In the genomic region with DNA sequence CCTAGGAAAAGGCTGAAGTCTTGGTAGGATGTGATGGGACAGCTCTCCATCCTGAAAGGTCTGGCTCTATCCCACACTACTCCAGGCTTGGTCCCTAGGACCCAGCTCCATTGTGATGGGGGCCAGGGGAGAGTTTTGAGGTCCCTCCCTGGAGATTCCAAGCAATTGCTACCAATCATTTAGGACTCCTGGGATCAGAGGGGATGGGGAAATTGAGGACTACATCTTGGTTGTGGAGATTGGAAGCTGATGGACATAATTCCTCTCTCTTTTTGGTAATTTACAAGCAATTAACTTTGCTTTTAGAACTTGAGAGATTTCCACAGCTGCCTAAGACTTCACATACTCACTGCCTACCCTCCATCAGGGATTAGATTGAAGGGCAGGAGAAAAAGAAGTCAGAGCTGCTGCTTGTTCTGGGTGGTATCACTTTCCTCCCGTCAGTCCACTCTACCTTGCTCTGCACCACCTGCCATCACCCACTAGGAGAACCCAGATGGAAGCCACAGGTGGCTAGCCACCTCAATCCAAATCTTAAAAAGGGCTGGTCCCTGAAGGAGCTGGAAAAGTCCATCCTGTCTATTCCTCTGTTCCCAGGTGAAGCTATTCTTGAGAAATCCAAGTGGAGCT, we compare ENCODE assay signal across 12 cellular contexts. TPM values are rescaled to one million over a fixed set of nuclear protein-coding genes. Genes with fewer than 3 reads are reported as not detected.
DNase-seq lines count a peak whose midpoint lies in the region; ATAC-seq and TF ChIP-seq lines count a peak whose summit lies in the region.
"Had no signal": no experiment of that assay in that cellular context is flagged by ENCODE, and none has a peak within 500 bp of the region (broad histone marks: within the 10 kb centered on the region; RNA-seq: fewer than 3 reads in every experiment).

No MANE protein-coding gene starts in this region.

- H3K4me3 ChIP-seq in heart right ventricle, result no peak overlapping the region
- no peak overlapping the region for H3K4me3 ChIP-seq in astrocyte of the cerebellum (ENCODE audit: low read depth, low read length)
- H3K4me3 ChIP-seq in thymus (ENCODE audit: low read length), result no peak overlapping the region
- H3K4me3 ChIP-seq in vagina, result no peak overlapping the region

- intact Hi-C loops in left cardiac atrium (cut with DNase I), result loop anchor here in 1 of 2 donors (5.0 kb wide), 1 partner anchor 43 kb away; no protein-coding TSS in a partner anchor
- intact Hi-C loops in heart right ventricle (cut with DNase I), result no loop called here
- intact Hi-C loops in vagina (cut with DNase I), result no loop called here

- peaks cover 0 to 44% (median 21%) of the 10 kb centered on the region in 9 donors for H3K36me3 ChIP-seq in heart right ventricle
- H3K36me3 ChIP-seq in thymus (ENCODE audit: control insufficient read depth, insufficient read depth), result peaks cover 24% of the 10 kb centered on the region
- peaks cover 6 to 20% of the 10 kb centered on the region in 2 donors for H3K36me3 ChIP-seq in vagina

- 92 to 95% methylated on average over 1 of the region's 1 CpG for WGBS in heart right ventricle, 2 donors
- WGBS in thymus, result 86% methylated on average over 1 of the region's 1 CpG

- no peak for TF ChIP-seq POLR2A in vagina (IDR thresholded peaks at IDR 0.05)

- DNase-seq in left cardiac atrium (peak; percentile 10), heart right ventricle (no peak), RPMI8226 (peak; percentile 37), astrocyte of the cerebellum (ENCODE audit: low read depth) (no peak), vagina (ENCODE audit: extremely low spot score in 2 of 2) (no peak), DMS153 (lab: John Stamatoyannopoulos, UW) (no peak)
- DNase-seq: activated CD4-positive, alpha-beta T cell treated with anti-CD3 and anti-CD28 coated beads for 48 hours; GF-D8; hypothalamus; mammary epithelial cell had no signal

- ATAC-seq in left cardiac atrium (no peak), heart right ventricle (no peak), GM21619 (IDR thresholded peaks at IDR 0.05; ENCODE audit: unreplicated experiment) (no peak)

- H3K27ac ChIP-seq in heart right ventricle (peak overlapping the region in 2 of 10 donors; percentile 52 to 82), thymus (ENCODE audit: low read depth) (peak overlapping the region; percentile 50), vagina (no peak overlapping the region)

- H3K4me1 ChIP-seq in heart right ventricle (peaks cover 27 to 75% (median 48%) of the 10 kb centered on the region in 9 donors), thymus (ENCODE audit: control insufficient read depth, insufficient read depth, low read length) (peaks cover 17% of the 10 kb centered on the region), vagina (peaks cover 41% of the 10 kb centered on the region)

- in situ Hi-C loops in astrocyte of the cerebellum (cut with HindIII; ENCODE audit: low sequenced_read_pairs), result loop anchor here (5.0 kb wide), 1 partner anchor 93 kb away; no protein-coding TSS in a partner anchor

- no peaks in the 10 kb centered on the region for H3K9me3 ChIP-seq in heart right ventricle
- no peaks in the 10 kb centered on the region for H3K9me3 ChIP-seq in thymus (ENCODE audit: control insufficient read depth)
- no peaks in the 10 kb centered on the region for H3K9me3 ChIP-seq in vagina

- H3K27me3 ChIP-seq in heart right ventricle, result no peaks in the 10 kb centered on the region
- H3K27me3 ChIP-seq in thymus (ENCODE audit: control insufficient read depth, insufficient read depth), result no peaks in the 10 kb centered on the region
- no peaks in the 10 kb centered on the region for H3K27me3 ChIP-seq in vagina

- no peak for TF ChIP-seq CTCF in heart right ventricle (IDR thresholded peaks at IDR 0.05)
- TF ChIP-seq CTCF in astrocyte of the cerebellum (IDR thresholded peaks at IDR 0.05; ENCODE audit: low read depth, low read length, missing control alignments), result peak; percentile 7
- no peak for TF ChIP-seq CTCF in vagina (IDR thresholded peaks at IDR 0.05)

RNA-seq across cellular contexts. Expression of gene IRF1, which starts 10.6 kb away (rescaled TPM):
- 10 to 100 TPM; 11.8 to 21.4 TPM for total RNA-seq in left cardiac atrium
- 100 to 1,000 TPM in 1 of 10 donors, 10 to 100 TPM in 8, 1 to 10 TPM in 1; 9.5 to 146 (median 19.2) TPM for total RNA-seq in heart right ventricle
- 10 to 100 TPM in 1 of 2 donors, 1 to 10 TPM in 1; 8.6 to 13.7 TPM for polyA plus RNA-seq in heart right ventricle
- polyA plus RNA-seq in thymus, result 47.7 TPM
- 49.8 TPM for total RNA-seq in vagina

Comparison
In these comparisons a context has a peak if more than half of its experiments do, and no peak if none do; other contexts are left out.
1. DNase-seq: peak in left cardiac atrium (single experiment) and RPMI8226 (single experiment); none in heart right ventricle (0 of 2), astrocyte of the cerebellum (single experiment), vagina (0 of 2) and DMS153 (single experiment).